ENCODE assay signal across 1 cellular context in genomic region chr1:212743901-212744475, GRCh38.
TF ChIP-seq lines count a peak whose summit lies in the region.

No MANE protein-coding gene starts in this region.

TF ChIP-seq in GM12891, 5 proteins besides CTCF, POLR2A, EP300 and RAD21 (continued from another document):
- TF ChIP-seq POU2F2 (IDR thresholded peaks at IDR 0.05; ENCODE audit: low read depth, low read length), result no peak
